Comparison of ENCODE assay signal across 1 cellular context in the genomic region with DNA sequence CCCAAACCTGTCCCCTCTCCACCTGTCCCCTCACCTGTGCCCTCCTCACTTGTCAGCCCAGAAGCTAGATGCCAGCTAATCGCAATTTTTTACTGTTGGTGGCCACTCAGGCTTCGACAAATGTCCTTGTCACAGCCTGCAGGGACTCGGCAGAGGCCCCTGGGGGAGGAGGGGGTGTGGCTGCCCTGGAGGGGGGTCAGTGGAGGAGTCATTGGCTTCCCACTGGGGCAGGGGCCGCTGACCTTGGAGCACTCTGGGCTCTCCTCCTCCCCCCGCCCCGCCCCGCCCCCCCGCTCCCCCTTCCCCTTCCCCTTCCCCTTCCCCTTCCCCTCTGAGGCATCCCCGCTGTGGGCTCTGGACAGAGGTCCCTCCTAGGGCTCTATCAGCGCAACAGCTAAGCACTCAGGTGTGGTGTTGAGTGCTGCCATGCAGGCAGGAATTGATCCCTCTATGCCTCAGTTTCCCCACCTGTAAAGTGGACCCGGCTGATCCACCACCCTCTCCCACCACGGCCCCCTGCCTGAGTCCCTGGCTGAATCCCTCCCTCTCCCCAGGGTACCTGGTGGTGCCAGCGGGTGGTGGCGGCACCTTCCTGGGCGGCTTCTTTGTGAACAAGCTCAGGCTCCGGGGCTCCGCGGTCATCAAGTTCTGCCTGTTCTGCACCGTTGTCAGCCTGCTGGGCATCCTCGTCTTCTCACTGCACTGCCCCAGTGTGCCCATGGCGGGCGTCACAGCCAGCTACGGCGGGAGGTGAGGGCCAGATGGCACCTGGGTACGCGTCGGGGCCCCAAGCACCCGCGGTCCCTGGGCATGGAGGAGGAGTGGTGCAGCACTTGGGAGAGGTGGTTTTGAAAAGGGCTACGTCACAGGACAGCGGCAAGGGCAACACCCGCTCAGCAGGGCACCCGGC.
TF ChIP-seq lines count a peak whose summit lies in the region.

No MANE protein-coding gene starts in this region.

TF ChIP-seq in HEK293, 187 proteins besides CTCF, POLR2A, EP300 and RAD21:
- TF ChIP-seq, protein P1, sequence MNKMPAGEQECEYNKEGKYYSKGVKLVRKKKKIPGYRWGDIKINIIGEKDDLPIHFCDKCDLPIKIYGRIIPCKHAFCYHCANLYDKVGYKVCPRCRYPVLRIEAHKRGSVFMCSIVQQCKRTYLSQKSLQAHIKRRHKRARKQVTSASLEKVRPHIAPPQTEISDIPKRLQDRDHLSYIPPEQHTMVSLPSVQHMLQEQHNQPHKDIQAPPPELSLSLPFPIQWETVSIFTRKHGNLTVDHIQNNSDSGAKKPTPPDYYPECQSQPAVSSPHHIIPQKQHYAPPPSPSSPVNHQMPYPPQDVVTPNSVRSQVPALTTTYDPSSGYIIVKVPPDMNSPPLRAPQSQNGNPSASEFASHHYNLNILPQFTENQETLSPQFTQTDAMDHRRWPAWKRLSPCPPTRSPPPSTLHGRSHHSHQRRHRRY (tag by site-specific recombination; IDR thresholded peaks at IDR 0.05): no peak
- TF ChIP-seq, protein P2, sequence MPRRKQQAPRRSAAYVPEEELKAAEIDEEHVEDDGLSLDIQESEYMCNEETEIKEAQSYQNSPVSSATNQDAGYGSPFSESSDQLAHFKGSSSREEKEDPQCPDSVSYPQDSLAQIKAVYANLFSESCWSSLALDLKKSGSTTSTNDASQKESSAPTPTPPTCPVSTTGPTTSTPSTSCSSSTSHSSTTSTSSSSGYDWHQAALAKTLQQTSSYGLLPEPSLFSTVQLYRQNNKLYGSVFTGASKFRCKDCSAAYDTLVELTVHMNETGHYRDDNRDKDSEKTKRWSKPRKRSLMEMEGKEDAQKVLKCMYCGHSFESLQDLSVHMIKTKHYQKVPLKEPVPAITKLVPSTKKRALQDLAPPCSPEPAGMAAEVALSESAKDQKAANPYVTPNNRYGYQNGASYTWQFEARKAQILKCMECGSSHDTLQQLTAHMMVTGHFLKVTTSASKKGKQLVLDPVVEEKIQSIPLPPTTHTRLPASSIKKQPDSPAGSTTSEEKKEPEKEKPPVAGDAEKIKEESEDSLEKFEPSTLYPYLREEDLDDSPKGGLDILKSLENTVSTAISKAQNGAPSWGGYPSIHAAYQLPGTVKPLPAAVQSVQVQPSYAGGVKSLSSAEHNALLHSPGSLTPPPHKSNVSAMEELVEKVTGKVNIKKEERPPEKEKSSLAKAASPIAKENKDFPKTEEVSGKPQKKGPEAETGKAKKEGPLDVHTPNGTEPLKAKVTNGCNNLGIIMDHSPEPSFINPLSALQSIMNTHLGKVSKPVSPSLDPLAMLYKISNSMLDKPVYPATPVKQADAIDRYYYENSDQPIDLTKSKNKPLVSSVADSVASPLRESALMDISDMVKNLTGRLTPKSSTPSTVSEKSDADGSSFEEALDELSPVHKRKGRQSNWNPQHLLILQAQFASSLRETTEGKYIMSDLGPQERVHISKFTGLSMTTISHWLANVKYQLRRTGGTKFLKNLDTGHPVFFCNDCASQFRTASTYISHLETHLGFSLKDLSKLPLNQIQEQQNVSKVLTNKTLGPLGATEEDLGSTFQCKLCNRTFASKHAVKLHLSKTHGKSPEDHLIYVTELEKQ (tag by site-specific recombination; IDR thresholded peaks at IDR 0.05; ENCODE audit: borderline replicate concordance): no peak
- TF ChIP-seq, protein P3, sequence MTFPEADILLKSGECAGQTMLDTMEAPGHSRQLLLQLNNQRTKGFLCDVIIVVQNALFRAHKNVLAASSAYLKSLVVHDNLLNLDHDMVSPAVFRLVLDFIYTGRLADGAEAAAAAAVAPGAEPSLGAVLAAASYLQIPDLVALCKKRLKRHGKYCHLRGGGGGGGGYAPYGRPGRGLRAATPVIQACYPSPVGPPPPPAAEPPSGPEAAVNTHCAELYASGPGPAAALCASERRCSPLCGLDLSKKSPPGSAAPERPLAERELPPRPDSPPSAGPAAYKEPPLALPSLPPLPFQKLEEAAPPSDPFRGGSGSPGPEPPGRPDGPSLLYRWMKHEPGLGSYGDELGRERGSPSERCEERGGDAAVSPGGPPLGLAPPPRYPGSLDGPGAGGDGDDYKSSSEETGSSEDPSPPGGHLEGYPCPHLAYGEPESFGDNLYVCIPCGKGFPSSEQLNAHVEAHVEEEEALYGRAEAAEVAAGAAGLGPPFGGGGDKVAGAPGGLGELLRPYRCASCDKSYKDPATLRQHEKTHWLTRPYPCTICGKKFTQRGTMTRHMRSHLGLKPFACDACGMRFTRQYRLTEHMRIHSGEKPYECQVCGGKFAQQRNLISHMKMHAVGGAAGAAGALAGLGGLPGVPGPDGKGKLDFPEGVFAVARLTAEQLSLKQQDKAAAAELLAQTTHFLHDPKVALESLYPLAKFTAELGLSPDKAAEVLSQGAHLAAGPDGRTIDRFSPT (tag by site-specific recombination; IDR thresholded peaks at IDR 0.05): peak; percentile 39; the same call in 1 of the 2 replicates
- TF ChIP-seq, protein P4, sequence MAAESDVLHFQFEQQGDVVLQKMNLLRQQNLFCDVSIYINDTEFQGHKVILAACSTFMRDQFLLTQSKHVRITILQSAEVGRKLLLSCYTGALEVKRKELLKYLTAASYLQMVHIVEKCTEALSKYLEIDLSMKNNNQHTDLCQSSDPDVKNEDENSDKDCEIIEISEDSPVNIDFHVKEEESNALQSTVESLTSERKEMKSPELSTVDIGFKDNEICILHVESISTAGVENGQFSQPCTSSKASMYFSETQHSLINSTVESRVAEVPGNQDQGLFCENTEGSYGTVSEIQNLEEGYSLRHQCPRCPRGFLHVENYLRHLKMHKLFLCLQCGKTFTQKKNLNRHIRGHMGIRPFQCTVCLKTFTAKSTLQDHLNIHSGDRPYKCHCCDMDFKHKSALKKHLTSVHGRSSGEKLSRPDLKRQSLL (tag by site-specific recombination; IDR thresholded peaks at IDR 0.05): no peak
- TF ChIP-seq ZNF747 (tag by site-specific recombination; IDR thresholded peaks at IDR 0.05) (no peak), ZNF211 (tag by site-specific recombination; IDR thresholded peaks at IDR 0.05; ENCODE audit: low read depth) (no peak), ZIC2 (tag by site-specific recombination; IDR thresholded peaks at IDR 0.05) (peak; percentile 52)
